16 cellular contexts compared by ENCODE assay signal in the genomic region with DNA sequence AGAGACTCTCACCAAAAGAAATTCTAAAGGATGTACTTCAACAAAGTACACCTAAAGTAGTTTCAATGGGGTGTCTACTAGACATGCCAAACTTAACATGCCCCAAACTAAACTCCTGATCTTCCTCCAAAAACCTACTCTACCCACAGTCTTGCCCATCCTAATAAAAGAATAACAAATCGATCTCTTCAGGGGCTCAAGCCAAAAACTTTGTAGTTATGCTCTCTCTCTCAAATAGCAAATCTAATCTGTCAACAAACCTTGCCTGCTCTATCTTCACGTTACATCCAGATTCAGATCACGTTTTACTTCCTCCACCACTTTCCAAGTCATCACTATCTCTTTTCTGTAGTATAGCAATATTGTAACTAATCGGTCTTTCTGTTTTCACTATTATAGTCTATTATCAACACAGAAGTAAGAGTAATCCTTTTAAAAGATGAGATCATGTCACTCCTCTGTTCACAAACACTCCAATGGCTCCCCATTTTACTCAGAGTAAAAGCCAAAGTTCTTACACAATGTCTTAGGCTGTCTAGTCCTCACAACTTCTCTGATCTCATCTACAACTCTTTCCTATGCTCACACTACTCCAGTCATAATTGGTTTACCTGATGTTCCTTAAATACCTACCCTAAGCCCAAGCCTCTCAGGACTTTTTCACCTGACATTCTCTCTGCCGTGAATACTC.
DNase-seq lines count a peak whose midpoint lies in the region; ATAC-seq and TF ChIP-seq lines count a peak whose summit lies in the region.
"Had no signal": no experiment of that assay in that cellular context is flagged by ENCODE, and none has a peak within 500 bp of the region (broad histone marks: within the 10 kb centered on the region; RNA-seq: fewer than 3 reads in every experiment).

No MANE protein-coding gene starts in this region.

- no peaks in the 10 kb centered on the region for H3K9me3 ChIP-seq in CD8-positive, alpha-beta memory T cell (ENCODE audit: low read length)
- no peaks in the 10 kb centered on the region for H3K9me3 ChIP-seq in OCI-LY1 (ENCODE audit: low read length)
- H3K9me3 ChIP-seq in esophagus squamous epithelium = no peaks in the 10 kb centered on the region
- no peaks in the 10 kb centered on the region for H3K9me3 ChIP-seq in psoas muscle
- H3K9me3 ChIP-seq: SK-N-SH had no signal

- POLR2A ChIA-PET in CD8-positive, alpha-beta memory T cell (lab: Charles Lee) = no interaction called here

- H3K27me3 ChIP-seq in CD8-positive, alpha-beta memory T cell (ENCODE audit: insufficient read depth, low read length, poor library complexity, severe bottlenecking) = no peaks in the 10 kb centered on the region
- H3K27me3 ChIP-seq in OCI-LY1 (ENCODE audit: insufficient read depth, low read length) (no peaks in the 10 kb centered on the region), esophagus squamous epithelium (no peaks in the 10 kb centered on the region), psoas muscle (ENCODE audit: insufficient read depth in 3 of 3, low read length in 2 of 3) (no peaks in the 10 kb centered on the region)

- peaks cover 29 to 50% (median 38%) of the 10 kb centered on the region in 3 donors for H3K4me1 Mint-ChIP-seq in CD8-positive, alpha-beta memory T cell

- no peak for TF ChIP-seq POLR2A in esophagus squamous epithelium (IDR thresholded peaks at IDR 0.05)

- no peaks in the 10 kb centered on the region for H3K79me2 ChIP-seq in OCI-LY1 (ENCODE audit: insufficient read depth, low read length)

- TF ChIP-seq CTCF in OCI-LY1 (IDR thresholded peaks at IDR 0.05; ENCODE audit: low read length) (no peak), esophagus squamous epithelium (IDR thresholded peaks at IDR 0.05) (no peak), psoas muscle (IDR thresholded peaks at IDR 0.05) (no peak)

- H3K36me3 ChIP-seq in CD8-positive, alpha-beta memory T cell (ENCODE audit: insufficient read depth, low read length) = no peaks in the 10 kb centered on the region
- H3K36me3 ChIP-seq in OCI-LY1 (ENCODE audit: insufficient read depth, low read length) (peaks cover 15% of the 10 kb centered on the region), esophagus squamous epithelium (peaks cover 0 to 15% (median 0%) of the 10 kb centered on the region in 3 donors), psoas muscle (ENCODE audit: insufficient read depth in 1 of 2, low read depth in 1 of 2) (no peaks in the 10 kb centered on the region)

- no peaks in the 10 kb centered on the region for H3K4me1 ChIP-seq in CD8-positive, alpha-beta memory T cell (ENCODE audit: insufficient read depth, low read length)
- peaks cover 12% of the 10 kb centered on the region for H3K4me1 ChIP-seq in OCI-LY1 (ENCODE audit: insufficient read depth, low read length, severe bottlenecking)
- H3K4me1 ChIP-seq in esophagus squamous epithelium = peaks cover 0 to 64% (median 38%) of the 10 kb centered on the region in 3 donors
- peaks cover 58% of the 10 kb centered on the region for H3K4me1 ChIP-seq in psoas muscle

- intact Hi-C loops in esophagus squamous epithelium (cut with DNase I) = no loop called here
- intact Hi-C loops in psoas muscle (cut with DNase I) = no loop called here

- CTCF ChIA-PET in CD8-positive, alpha-beta memory T cell (lab: Charles Lee) = no interaction called here

- no peaks in the 10 kb centered on the region for H3K27me3 Mint-ChIP-seq in CD8-positive, alpha-beta memory T cell
- H3K27me3 Mint-ChIP-seq: activated CD4-positive, alpha-beta T cell treated with anti-CD3 and anti-CD28 coated beads, Interleukin-2, amount 10 ng/mL, durations not matched to agents 7 days and 5 days; stimulated activated naive B cell treated with anti-CD40 and anti-IgM and Interleukin-4, amounts not matched to agents 10 μg/mL and 1 μg/mL and 100 μg/mL, for 72 hours had no signal

- H4K20me1 ChIP-seq in OCI-LY1 (ENCODE audit: insufficient read depth, low read length) = no peaks in the 10 kb centered on the region

- H3F3A ChIP-seq in OCI-LY1 (ENCODE audit: insufficient read depth, low read length) = no peaks in the 10 kb centered on the region; the same call in 1 of the 2 replicates

- 58 to 62% methylated on average over 5 of the region's 5 CpGs for WGBS in esophagus squamous epithelium, 2 donors
- WGBS in psoas muscle, 3 donors = 45 to 59% (median 49%) methylated on average over 5 of the region's 5 CpGs

- no peaks in the 10 kb centered on the region for H3K9me3 Mint-ChIP-seq in CD8-positive, alpha-beta memory T cell
- H3K9me3 Mint-ChIP-seq: activated CD4-positive, alpha-beta T cell treated with anti-CD3 and anti-CD28 coated beads, Interleukin-2, amount 10 ng/mL, durations not matched to agents 7 days and 5 days; stimulated activated naive B cell treated with anti-CD40 and anti-IgM and Interleukin-4, amounts not matched to agents 10 μg/mL and 1 μg/mL and 100 μg/mL, for 72 hours had no signal

- H3K27ac ChIP-seq in CD8-positive, alpha-beta memory T cell (ENCODE audit: low read depth, low read length) = no peak overlapping the region
- H3K27ac ChIP-seq in OCI-LY1 (ENCODE audit: low read depth, low read length, poor library complexity, severe bottlenecking) = no peak overlapping the region
- H3K27ac ChIP-seq in esophagus squamous epithelium = peak overlapping the region; percentile 51 to 86 (median 78)
- H3K27ac ChIP-seq in psoas muscle = peak overlapping the region; percentile 48

- H3K27ac Mint-ChIP-seq in CD8-positive, alpha-beta memory T cell = peak overlapping the region in 5 of 8 donors; percentile 0 to 55 (median 10)
- H3K27ac Mint-ChIP-seq: activated CD4-positive, alpha-beta T cell treated with anti-CD3 and anti-CD28 coated beads, Interleukin-2, amount 10 ng/mL, durations not matched to agents 7 days and 5 days; stimulated activated naive B cell treated with anti-CD40 and anti-IgM and Interleukin-4, amounts not matched to agents 10 μg/mL and 1 μg/mL and 100 μg/mL, for 72 hours had no signal

- no peak overlapping the region for H3K4me2 ChIP-seq in OCI-LY1 (ENCODE audit: low read length)
- H3K4me2 ChIP-seq: SK-N-SH had no signal

- H3K4me3 ChIP-seq in CD8-positive, alpha-beta memory T cell (ENCODE audit: low read length) = no peak overlapping the region
- H3K4me3 ChIP-seq in OCI-LY1 (ENCODE audit: low read depth, low read length, poor library complexity, severe bottlenecking) (no peak overlapping the region), esophagus squamous epithelium (no peak overlapping the region), psoas muscle (no peak overlapping the region)

- DNase-seq in CD8-positive, alpha-beta memory T cell = no peak
- DNase-seq in esophagus squamous epithelium (lab: John Stamatoyannopoulos, UW) (no peak), psoas muscle (no peak), KG1 (lab: John Stamatoyannopoulos, UW) (no peak), ureter (ENCODE audit: low spot score) (no peak), D341Med (ENCODE audit: low spot score) (no peak)
- DNase-seq: activated CD4-positive, alpha-beta T cell treated with anti-CD3 and anti-CD28 coated beads, Interleukin-2, amount 10 ng/mL, durations not matched to agents 7 days and 5 days; activated naive CD4-positive, alpha-beta T cell treated with Interleukin-2 at 50 U/mL for 16 hours; C1 segment of cervical spinal cord; GDM1; kidney glomerular epithelial cell; NCI-H526 treated with DMSO at 0.1 percent for 48 hours; SK-N-SH; stimulated activated naive B cell treated with anti-CD40 and anti-IgM and Interleukin-4, amounts not matched to agents 10 μg/mL and 1 μg/mL and 100 μg/mL, for 72 hours had no signal

- peaks cover 3 to 23% (median 6%) of the 10 kb centered on the region in 3 donors for H3K36me3 Mint-ChIP-seq in CD8-positive, alpha-beta memory T cell

- H2AFZ ChIP-seq in OCI-LY1 (ENCODE audit: low read length) = peak overlapping the region; percentile 10; the same call in 1 of the 2 replicates

- H3K4me3 Mint-ChIP-seq in CD8-positive, alpha-beta memory T cell = no peak overlapping the region
- H3K4me3 Mint-ChIP-seq: activated CD4-positive, alpha-beta T cell treated with anti-CD3 and anti-CD28 coated beads, Interleukin-2, amount 10 ng/mL, durations not matched to agents 7 days and 5 days; stimulated activated naive B cell treated with anti-CD40 and anti-IgM and Interleukin-4, amounts not matched to agents 10 μg/mL and 1 μg/mL and 100 μg/mL, for 72 hours had no signal

- H3K9me2 ChIP-seq in OCI-LY1 (ENCODE audit: low read depth, low read length) = no peaks in the 10 kb centered on the region
- H3K9me2 ChIP-seq: SK-N-SH had no signal

- ATAC-seq in psoas muscle (peak in 3 of 4 donors; percentile 38 to 51 (median 42)), GM18519 (IDR thresholded peaks at IDR 0.05; ENCODE audit: low FRiP score, unreplicated experiment) (no peak)
- ATAC-seq: stimulated activated naive B cell treated with anti-CD40 and anti-IgM and Interleukin-4, amounts not matched to agents 10 μg/mL and 1 μg/mL and 100 μg/mL, for 72 hours had no signal

- no peak overlapping the region for H3K9ac ChIP-seq in OCI-LY1 (ENCODE audit: low read length)
- H3K9ac ChIP-seq: SK-N-SH had no signal

Comparison
In these comparisons a context has a peak if more than half of its experiments do, and no peak if none do; other contexts are left out.
1. H3K27ac ChIP-seq: peak in esophagus squamous epithelium (4 of 4) and psoas muscle (single experiment); none in CD8-positive, alpha-beta memory T cell (single experiment) and OCI-LY1 (single experiment).